Comparison of ENCODE assay signal across 20 cellular contexts in the genomic region with DNA sequence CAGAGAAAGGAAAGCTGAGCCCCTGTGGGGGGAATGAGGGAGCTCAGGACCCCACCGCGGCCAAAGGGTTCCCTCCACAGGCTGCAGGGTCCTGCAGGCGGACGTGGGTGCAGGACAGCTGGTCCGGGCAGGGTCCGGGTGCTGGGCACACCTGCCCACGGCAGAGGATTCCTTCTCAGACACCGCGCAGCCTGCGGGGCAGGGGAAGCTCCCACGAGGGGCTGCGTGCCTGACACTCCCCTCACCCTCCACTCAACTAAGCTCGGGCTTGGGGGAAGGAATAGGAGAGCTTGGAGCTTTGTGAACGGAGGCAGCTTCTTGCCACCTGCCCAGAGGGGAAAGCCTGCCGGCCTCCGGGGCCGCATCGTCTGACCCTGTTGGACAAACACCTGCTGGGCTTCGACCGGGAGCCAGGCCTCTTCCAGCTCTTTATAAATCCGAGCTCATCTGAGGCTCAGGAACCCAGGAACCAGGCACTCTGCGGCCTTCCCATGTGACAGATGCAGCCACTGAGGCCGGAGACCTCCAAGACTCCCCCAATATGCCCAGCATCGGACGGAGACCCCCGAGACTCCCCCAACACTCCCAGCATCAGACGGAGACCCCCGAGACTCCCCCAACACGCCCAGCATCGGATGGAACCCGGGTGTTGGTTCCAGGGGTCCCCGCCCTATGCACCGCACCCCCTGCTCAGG.
"Had no signal": no experiment of that assay in that cellular context is flagged by ENCODE, and none has a peak within 500 bp of the region (broad histone marks: within the 10 kb centered on the region; RNA-seq: fewer than 3 reads in every experiment).

No MANE protein-coding gene starts in this region.

- H3K4me3 Mint-ChIP-seq: memory B cell; natural killer cell treated with Interleukin-12 subunit alpha and Interleukin-12 subunit beta and Interleukin-15 and Interleukin-18, amount 100 ng/mL, for 72 hours; neural crest cell; stimulated activated memory B cell treated with anti-CD40 and anti-IgM and Interleukin-4, amounts not matched to agents 10 μg/mL and 1 μg/mL and 100 μg/mL, for 72 hours had no signal

- ATAC-seq: gastrocnemius medialis; left colon; natural killer cell treated with Interleukin-12 subunit alpha and Interleukin-12 subunit beta and Interleukin-15 and Interleukin-18, amount 100 ng/mL, for 72 hours; sciatic nerve; stimulated activated memory B cell treated with anti-CD40 and anti-IgM and Interleukin-4, amounts not matched to agents 10 μg/mL and 1 μg/mL and 100 μg/mL, for 72 hours; stimulated activated naive CD8-positive, alpha-beta T cell treated with anti-CD3 and anti-CD28 coated beads, Interleukin-15, Interleukin-2, amounts not matched to agents 100 U/mL and 50 U/mL, for 24 hours had no signal

- H3K36me3 ChIP-seq: gastrocnemius medialis, thoracic aorta, tibial nerve, upper lobe of left lung had no signal

- H3K36me3 Mint-ChIP-seq: memory B cell; stimulated activated memory B cell treated with anti-CD40 and anti-IgM and Interleukin-4, amounts not matched to agents 10 μg/mL and 1 μg/mL and 100 μg/mL, for 72 hours had no signal

- H3K27me3 Mint-ChIP-seq: naive B cell; natural killer cell treated with Interleukin-12 subunit alpha and Interleukin-12 subunit beta and Interleukin-15 and Interleukin-18, amount 100 ng/mL, for 72 hours had no signal

- H3K27me3 ChIP-seq: tibial nerve, upper lobe of left lung had no signal

- H3K4me1 ChIP-seq: gastrocnemius medialis, upper lobe of left lung had no signal

- H3K27ac ChIP-seq: dorsolateral prefrontal cortex, gastrocnemius medialis, thoracic aorta, tibial nerve, upper lobe of left lung had no signal

- H3K4me1 Mint-ChIP-seq: memory B cell; naive B cell; neural crest cell; stimulated activated memory B cell treated with anti-CD40 and anti-IgM and Interleukin-4, amounts not matched to agents 10 μg/mL and 1 μg/mL and 100 μg/mL, for 72 hours had no signal

- H3K27ac Mint-ChIP-seq: memory B cell; naive B cell; natural killer cell treated with Interleukin-12 subunit alpha and Interleukin-12 subunit beta and Interleukin-15 and Interleukin-18, amount 100 ng/mL, for 72 hours; stimulated activated memory B cell treated with anti-CD40 and anti-IgM and Interleukin-4, amounts not matched to agents 10 μg/mL and 1 μg/mL and 100 μg/mL, for 72 hours had no signal

- H3K4me3 ChIP-seq: dorsolateral prefrontal cortex, gastrocnemius medialis, lung, thoracic aorta, tibial nerve, upper lobe of left lung had no signal

- DNase-seq: caudate nucleus; cerebellar nuclear complex; effector CD4-positive, alpha-beta T cell; gastrocnemius medialis; left colon; naive B cell; retina; stimulated activated CD4-positive, alpha-beta T cell treated with anti-CD3 and anti-CD28 coated beads, Interleukin-4, amount 100 ng/mL, for 4 hours; stimulated activated naive CD8-positive, alpha-beta T cell treated with anti-CD3 and anti-CD28 coated beads, Interleukin-15, Interleukin-2, amounts not matched to agents 100 U/mL and 50 U/mL, for 24 hours; substantia nigra had no signal
